Comparison of ENCODE assay signal across 8 cellular contexts in the genomic region with DNA sequence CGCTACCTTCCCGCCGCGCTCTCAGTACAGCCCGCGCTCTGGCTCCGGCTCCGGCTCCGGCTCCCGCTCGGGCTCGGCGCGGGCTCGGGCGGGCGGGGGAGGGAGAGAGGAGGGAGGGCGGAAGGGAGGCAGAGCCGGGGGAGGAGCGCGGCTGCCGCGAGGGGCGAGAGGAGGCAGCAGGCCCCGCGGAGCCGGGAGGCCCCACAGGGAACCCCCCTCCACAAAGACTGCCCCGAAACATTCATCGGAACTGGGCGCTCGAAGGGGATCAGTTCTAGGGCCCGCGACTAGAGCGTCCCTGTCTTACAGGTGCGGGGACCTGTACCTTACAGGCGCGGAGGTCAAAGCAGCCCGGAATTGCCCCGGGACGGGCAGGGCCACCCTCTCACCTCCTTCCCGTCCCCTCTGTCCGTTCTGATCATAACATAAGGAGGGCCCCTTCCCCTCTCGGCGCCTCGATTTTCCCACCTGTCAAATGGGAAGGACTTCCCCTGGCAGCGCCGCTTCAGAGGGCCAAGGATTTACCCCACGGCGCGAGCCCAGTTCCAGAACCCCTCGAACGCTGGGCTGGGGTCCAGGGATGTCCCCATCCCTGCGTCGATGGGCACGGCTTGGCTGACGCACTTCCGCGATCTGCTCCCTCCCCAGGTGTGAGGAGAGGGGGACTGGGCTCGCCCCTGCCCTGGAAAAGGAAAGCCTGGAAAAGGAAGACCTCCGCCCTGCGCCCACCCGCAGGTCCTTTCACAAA. TPM values are rescaled to one million over a fixed set of nuclear protein-coding genes. Genes with fewer than 3 reads are reported as not detected.
DNase-seq lines count a peak whose midpoint lies in the region; ATAC-seq and TF ChIP-seq lines count a peak whose summit lies in the region.

A gene (minus strand): TSS at position 40 of the 748 bp plus-strand sequence. CDS start 407 bp downstream, outside the sequence.

- no CpG with 5 or more reads among the region's 62 CpGs for WGBS in iPS DF 6.9 (ENCODE audit: insufficient coverage, insufficient read length)

- H3K4me1 ChIP-seq in iPS DF 6.9 (ENCODE audit: control insufficient read depth, insufficient read depth, low read length), result peaks cover 8% of the 10 kb centered on the region

- H3K27ac ChIP-seq in iPS DF 6.9 (ENCODE audit: low read length), result no peak within 1 kb of the TSS

- peak; percentile 80 for DNase-seq in GM06990 (ENCODE audit: extremely low read depth, insufficient read length)
- peak; percentile 15 for DNase-seq in NCI-H460 (ENCODE audit: extremely low read depth, low read depth)
- peak; percentile 33 for DNase-seq in activated gamma-delta T cell treated with anti-CD3 and anti-CD28 coated beads, Interleukin-2, amount 50 U/mL, for 16 hours (ENCODE audit: low read depth)
- no peak for DNase-seq in iPS DF 6.9 (ENCODE audit: low read depth, low spot score)
- DNase-seq in stimulated activated CD4-positive, alpha-beta T cell treated with anti-CD3 and anti-CD28 coated beads, Interleukin-15, amount 100 ng/mL, for 1 hour (ENCODE audit: low read depth in 1 of 2, low spot score in 1 of 2), result peak; percentile 34 to 53
- no peak for DNase-seq in NK-92 (lab: John Stamatoyannopoulos, UW; ENCODE audit: unreplicated experiment)

- TF ChIP-seq CTCF in GM06990 (IDR thresholded peaks at IDR 0.05; ENCODE audit: insufficient read depth, low read length, poor library complexity, severe bottlenecking), result no peak

- H3K36me3 ChIP-seq in GM06990 (ENCODE audit: control insufficient read depth, insufficient read depth, low read length), result no peaks in the 10 kb centered on the region
- H3K36me3 ChIP-seq in iPS DF 6.9 (ENCODE audit: control insufficient read depth, insufficient read depth, low read length), result no peaks in the 10 kb centered on the region

- H3K4me3 ChIP-seq in GM06990 (replicated peaks; ENCODE audit: low read depth, low read length) (peak within 1 kb of the TSS; percentile 52), iPS DF 6.9 (ENCODE audit: low read length) (peak within 1 kb of the TSS; percentile 16; the same call in 1 of the 2 replicates)

- ATAC-seq in GM19351 (IDR thresholded peaks at IDR 0.05; ENCODE audit: unreplicated experiment), result no peak
- no peak for ATAC-seq in GM19452 (IDR thresholded peaks at IDR 0.05; ENCODE audit: unreplicated experiment)

- H3K9me3 ChIP-seq in iPS DF 6.9 (ENCODE audit: control insufficient read depth, insufficient read depth, low read length), result no peaks in the 10 kb centered on the region

- H3K27me3 ChIP-seq in GM06990 (replicated peaks; ENCODE audit: control insufficient read depth, insufficient read depth, low read length) (peaks cover 2% of the 10 kb centered on the region; the same call in 1 of the 2 replicates), iPS DF 6.9 (ENCODE audit: control insufficient read depth, insufficient read depth, low read length) (peaks cover 65% of the 10 kb centered on the region)

RNA-seq across cellular contexts. Expression of the gene that starts here (rescaled TPM):
- total RNA-seq in NCI-H460 (2014; rRNA removed; shearing (Covaris generic)), result not detected in 2 replicates
- 1.1 and 3.1 TPM in 2 replicates for polyA plus RNA-seq in NCI-H460 (2014; cell fraction: nucleus; rRNA removed)

Comparison
In these comparisons a context has a peak if more than half of its experiments do, and no peak if none do; other contexts are left out.
1. DNase-seq: peak in GM06990 (single experiment), NCI-H460 (single experiment), activated gamma-delta T cell treated with anti-CD3 and anti-CD28 coated beads, Interleukin-2, amount 50 U/mL, for 16 hours (single experiment) and stimulated activated CD4-positive, alpha-beta T cell treated with anti-CD3 and anti-CD28 coated beads, Interleukin-15, amount 100 ng/mL, for 1 hour (2 of 2); none in iPS DF 6.9 (single experiment) and NK-92 (single experiment).